Comparison of ENCODE assay signal across 8 cellular contexts in genomic region chr15:31488437-31489204, GRCh38.
DNase-seq lines count a peak whose midpoint lies in the region; ATAC-seq and TF ChIP-seq lines count a peak whose summit lies in the region.

No MANE protein-coding gene starts in this region.

- CTCF ChIA-PET in PC-9 (lab: Charles Lee): no interaction called here

- H3K9me3 ChIP-seq in PC-9 (ENCODE audit: insufficient read depth, low read depth) (no peaks in the 10 kb centered on the region), parathyroid adenoma (ENCODE audit: control insufficient read depth, low read length) (no peaks in the 10 kb centered on the region)

- H3F3A ChIP-seq in PC-9 (ENCODE audit: insufficient read depth, low read depth): no peaks in the 10 kb centered on the region

- peaks cover 25 to 42% (median 33%) of the 10 kb centered on the region in 3 donors for H3K27me3 Mint-ChIP-seq in CD14-positive monocyte (ENCODE audit: low read depth in 3 of 3)
- peaks cover 5% of the 10 kb centered on the region for H3K27me3 Mint-ChIP-seq in IgD-negative memory B cell
- peaks cover 6% of the 10 kb centered on the region for H3K27me3 Mint-ChIP-seq in activated naive CD8-positive, alpha-beta T cell treated with anti-CD3 and anti-CD28 coated beads, Interleukin-2, amount 50 U/mL, for 24 hours

- H3K27me3 ChIP-seq in PC-9 (ENCODE audit: insufficient read depth, low read depth) (no peaks in the 10 kb centered on the region; the same call in 1 of the 2 replicates), parathyroid adenoma (ENCODE audit: control insufficient read depth, insufficient read depth, low read length) (no peaks in the 10 kb centered on the region)

- H3K27ac Mint-ChIP-seq in CD14-positive monocyte: peak overlapping the region in 2 of 7 donors; percentile 18 to 22
- peak overlapping the region in 2 of 3 donors; percentile 61 to 82 for H3K27ac Mint-ChIP-seq in IgD-negative memory B cell
- H3K27ac Mint-ChIP-seq in activated naive CD8-positive, alpha-beta T cell treated with anti-CD3 and anti-CD28 coated beads, Interleukin-2, amount 50 U/mL, for 24 hours: peak overlapping the region; percentile 67

- no peak overlapping the region for H2AFZ ChIP-seq in PC-9
- no peak overlapping the region for H2AFZ ChIP-seq in parathyroid adenoma

- no peaks in the 10 kb centered on the region for H3K9me2 ChIP-seq in PC-9 (ENCODE audit: insufficient read depth)

- POLR2A ChIA-PET in PC-9 (lab: Charles Lee; ENCODE audit: unreplicated experiment): interaction anchor here (0.6 kb wide), 1 partner anchor 326 kb away, joined by 3 read pairs; no protein-coding TSS in a partner anchor

- ATAC-seq in GM18873 (IDR thresholded peaks at IDR 0.05; ENCODE audit: low FRiP score, unreplicated experiment): peak; percentile 29
- ATAC-seq in activated naive CD8-positive, alpha-beta T cell treated with anti-CD3 and anti-CD28 coated beads, Interleukin-2, amount 50 U/mL, for 24 hours: peak; percentile 25
- no peak for ATAC-seq in GM21528 (IDR thresholded peaks at IDR 0.05; ENCODE audit: low FRiP score, unreplicated experiment)

- no peaks in the 10 kb centered on the region for H4K20me1 ChIP-seq in PC-9 (ENCODE audit: insufficient read depth)

- H3K4me1 ChIP-seq in PC-9 (replicated peaks; ENCODE audit: insufficient read depth): no peaks in the 10 kb centered on the region
- no peaks in the 10 kb centered on the region for H3K4me1 ChIP-seq in parathyroid adenoma

- H3K4me3 Mint-ChIP-seq in CD14-positive monocyte: peak overlapping the region in 1 of 2 donors; percentile 21
- peak overlapping the region in 1 of 4 donors; percentile 79 for H3K4me3 Mint-ChIP-seq in IgD-negative memory B cell
- peak overlapping the region; percentile 26 for H3K4me3 Mint-ChIP-seq in activated naive CD8-positive, alpha-beta T cell treated with anti-CD3 and anti-CD28 coated beads, Interleukin-2, amount 50 U/mL, for 24 hours

- H3K9ac ChIP-seq in parathyroid adenoma: no peak overlapping the region

- TF ChIP-seq CTCF in CD14-positive monocyte (IDR thresholded peaks at IDR 0.05) (peak; percentile 94), PC-9 (conservative IDR thresholded peaks at IDR 0.05) (peak; percentile 55), parathyroid adenoma (IDR thresholded peaks at IDR 0.05) (peak; percentile 70)

- intact Hi-C loops in CD14-positive monocyte (cut with micrococcal nuclease) (loop anchor here (2.0 to 10.0 kb wide), 8 partner anchors 36 to 291 kb away; no protein-coding TSS in a partner anchor), PC-9 (cut with micrococcal nuclease; ENCODE audit: unreplicated experiment) (loop anchor here (2.0 to 5.0 kb wide), 2 partner anchors 286 to 596 kb away; no protein-coding TSS in a partner anchor)

- H3K36me3 Mint-ChIP-seq in CD14-positive monocyte (peaks cover 0 to 4% of the 10 kb centered on the region in 2 donors), IgD-negative memory B cell (no peaks in the 10 kb centered on the region)
- peaks cover 9% of the 10 kb centered on the region for H3K36me3 Mint-ChIP-seq in activated naive CD8-positive, alpha-beta T cell treated with anti-CD3 and anti-CD28 coated beads, Interleukin-2, amount 50 U/mL, for 24 hours (ENCODE audit: low read depth)

- H3K4me1 Mint-ChIP-seq in CD14-positive monocyte (peaks cover 23% of the 10 kb centered on the region), IgD-negative memory B cell (peaks cover 8 to 23% (median 14%) of the 10 kb centered on the region in 3 donors)
- H3K4me1 Mint-ChIP-seq in activated naive CD8-positive, alpha-beta T cell treated with anti-CD3 and anti-CD28 coated beads, Interleukin-2, amount 50 U/mL, for 24 hours: peaks cover 57% of the 10 kb centered on the region

- DNase-seq in CD14-positive monocyte (ENCODE audit: low spot score) (peak; percentile 77), PC-9 (peak in 1 of 2 experiments; percentile 14), glomerular visceral epithelial cell (ENCODE audit: extremely low spot score) (peak; percentile 82)
- no peak for DNase-seq in activated naive CD8-positive, alpha-beta T cell treated with anti-CD3 and anti-CD28 coated beads, Interleukin-2, amount 50 U/mL, for 24 hours

- H3K36me3 ChIP-seq in PC-9 (ENCODE audit: low read depth) (no peaks in the 10 kb centered on the region), parathyroid adenoma (ENCODE audit: control insufficient read depth, insufficient read depth, low read length) (no peaks in the 10 kb centered on the region)

- no peak overlapping the region for H3K27ac ChIP-seq in PC-9
- H3K27ac ChIP-seq in parathyroid adenoma: no peak overlapping the region

- H3K79me2 ChIP-seq in PC-9 (ENCODE audit: low read depth) (no peaks in the 10 kb centered on the region), parathyroid adenoma (no peaks in the 10 kb centered on the region)

- H3K4me2 ChIP-seq in PC-9 (no peak overlapping the region), parathyroid adenoma (ENCODE audit: low read length) (no peak overlapping the region)

- BruUV-seq in PC-9 (replicated peaks; lab: Mats Ljungman, UMichigan): no TSS peak

- peaks cover 10 to 29% (median 26%) of the 10 kb centered on the region in 7 donors for H3K9me3 Mint-ChIP-seq in CD14-positive monocyte
- H3K9me3 Mint-ChIP-seq in IgD-negative memory B cell: peaks cover 2 to 9% (median 3%) of the 10 kb centered on the region in 3 donors
- peaks cover 19% of the 10 kb centered on the region for H3K9me3 Mint-ChIP-seq in activated naive CD8-positive, alpha-beta T cell treated with anti-CD3 and anti-CD28 coated beads, Interleukin-2, amount 50 U/mL, for 24 hours

- H3K4me3 ChIP-seq in PC-9 (no peak overlapping the region), parathyroid adenoma (ENCODE audit: low read depth, low read length) (no peak overlapping the region)
